Comparison of ENCODE assay signal across 8 cellular contexts in the genomic region with DNA sequence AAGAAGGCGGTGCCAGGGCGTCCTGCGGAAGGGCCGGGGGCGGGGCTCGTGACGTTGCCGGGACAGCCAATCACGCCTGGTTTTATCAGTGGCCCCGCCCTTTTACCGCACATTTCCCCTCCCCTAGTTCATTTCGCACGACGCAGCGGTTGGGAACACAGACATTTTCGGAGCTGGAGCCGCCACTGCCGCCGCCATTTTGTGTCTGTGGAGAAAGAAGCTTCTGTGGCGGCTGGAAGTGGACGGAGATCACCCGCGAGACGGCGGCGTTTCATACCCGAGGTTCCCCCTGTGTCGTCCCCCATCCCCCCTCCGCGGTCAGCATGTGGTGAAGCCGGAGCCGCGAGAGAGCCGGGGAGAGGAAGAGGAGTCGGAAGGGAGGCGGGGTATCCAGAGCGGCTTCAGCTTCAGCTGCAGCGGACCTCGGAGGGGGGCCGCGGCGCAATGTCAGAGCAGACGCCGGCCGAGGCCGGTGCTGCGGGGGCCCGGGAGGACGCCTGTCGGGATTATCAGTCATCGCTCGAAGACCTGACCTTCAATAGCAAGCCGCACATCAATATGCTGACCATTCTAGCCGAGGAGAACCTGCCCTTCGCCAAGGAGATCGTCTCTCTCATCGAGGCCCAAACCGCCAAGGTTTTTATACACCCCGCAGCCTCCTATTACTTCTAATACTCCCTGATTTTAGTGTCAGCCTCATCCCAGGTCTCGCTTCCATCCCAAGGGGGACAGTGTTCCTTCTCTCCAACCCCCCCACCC. TPM values are rescaled to one million over a fixed set of nuclear protein-coding genes. Genes with fewer than 3 reads are reported as not detected.
DNase-seq lines count a peak whose midpoint lies in the region; ATAC-seq, FAIRE-seq and TF ChIP-seq lines count a peak whose summit lies in the region.

Gene PCF11 (plus strand): TSS at position 136 of the 759 bp plus-strand sequence. CDS start 309 bp downstream, at position 445.

- ATAC-seq in HG03064 (IDR thresholded peaks at IDR 0.05; ENCODE audit: low read depth, unreplicated experiment): peak; percentile 4
- ATAC-seq in WTC11: no peak

- H2AFZ ChIP-seq in fibroblast of lung (ENCODE audit: low read length) (peak within 1 kb of the TSS; percentile 79), neural progenitor cell (replicated peaks) (peak within 1 kb of the TSS; percentile 66)

- POLR2A ChIA-PET in activated CD4-positive, alpha-beta T cell treated with anti-CD3 and anti-CD28 coated beads, Interleukin-2, amount 10 ng/mL, durations not matched to agents 7 days and 5 days (lab: Charles Lee): interaction anchor here (0.6 to 1.4 kb wide), 3 partner anchors 85 to 256 kb away, joined by 3 to 5 read pairs (median 3); partner anchors contain the start of genes DDIAS and RAB30
- POLR2A ChIA-PET in WTC11 (lab: Charles Lee): interaction anchor here (0.6 to 3.1 kb wide), 21 partner anchors 9 to 1563 kb away, joined by 3 to 46 read pairs (median 3); partner anchors contain the start of genes ANKRD42, DDIAS, PRCP and RAB30

- CTCF ChIA-PET in activated CD4-positive, alpha-beta T cell treated with anti-CD3 and anti-CD28 coated beads, Interleukin-2, amount 10 ng/mL, durations not matched to agents 7 days and 5 days (lab: Charles Lee): interaction anchor here (0.8 to 1.1 kb wide), 3 partner anchors 15 to 247 kb away, joined by 3 to 4 read pairs (median 3); partner anchors contain the start of gene RAB30
- CTCF ChIA-PET in WTC11 (lab: Charles Lee): interaction anchor here (1.2 to 2.0 kb wide), 6 partner anchors 129 to 290 kb away, joined by 3 to 7 read pairs (median 4); partner anchors contain the start of genes CCDC90B, DDIAS and PRCP

- no peaks in the 10 kb centered on the region for H3K9me3 Mint-ChIP-seq in activated CD4-positive, alpha-beta T cell treated with anti-CD3 and anti-CD28 coated beads, Interleukin-2, amount 10 ng/mL, durations not matched to agents 7 days and 5 days
- H3K9me3 Mint-ChIP-seq in WTC11 (no peaks in the 10 kb centered on the region), neural progenitor cell (no peaks in the 10 kb centered on the region)

- H3K79me2 ChIP-seq in fibroblast of lung (ENCODE audit: control insufficient read depth, insufficient read depth, low read length): peaks cover 52% of the 10 kb centered on the region
- H3K79me2 ChIP-seq in neural progenitor cell (ENCODE audit: low read depth): peaks cover 53% of the 10 kb centered on the region

- H3K9me3 ChIP-seq in fibroblast of lung (ENCODE audit: control insufficient read depth, insufficient read depth, low read depth, low read length) (no peaks in the 10 kb centered on the region), neural progenitor cell (ENCODE audit: low read depth) (no peaks in the 10 kb centered on the region)

- no peaks in the 10 kb centered on the region for H3K27me3 Mint-ChIP-seq in activated CD4-positive, alpha-beta T cell treated with anti-CD3 and anti-CD28 coated beads, Interleukin-2, amount 10 ng/mL, durations not matched to agents 7 days and 5 days
- no peaks in the 10 kb centered on the region for H3K27me3 Mint-ChIP-seq in WTC11 (ENCODE audit: low read depth)
- no peaks in the 10 kb centered on the region for H3K27me3 Mint-ChIP-seq in neural progenitor cell (ENCODE audit: insufficient read depth, low read depth)

- peak within 1 kb of the TSS; percentile 99 for H3K27ac ChIP-seq in fibroblast of lung (ENCODE audit: insufficient read depth, low read length)
- H3K27ac ChIP-seq in neural progenitor cell: peak within 1 kb of the TSS; percentile 98

- H4K20me1 ChIP-seq in fibroblast of lung (ENCODE audit: control insufficient read depth, extremely low read depth, insufficient read depth, low read length): peaks cover 13% of the 10 kb centered on the region
- H4K20me1 ChIP-seq in neural progenitor cell (ENCODE audit: low read depth): peaks cover 50% of the 10 kb centered on the region

- no peak for TF ChIP-seq CTCF in WTC11 (IDR thresholded peaks at IDR 0.05)
- no peak for TF ChIP-seq CTCF in fibroblast of lung (conservative IDR thresholded peaks at IDR 0.05 in 1 of 2, IDR thresholded peaks at IDR 0.05 in 1 of 2; ENCODE audit: low read depth in 1 of 2, low read length in 2 of 2)
- no peak for TF ChIP-seq CTCF in neural progenitor cell (IDR thresholded peaks at IDR 0.05)

- H3F3A ChIP-seq in neural progenitor cell (ENCODE audit: low read depth): peaks cover 25% of the 10 kb centered on the region

- peak within 1 kb of the TSS; percentile 100 for H3K27ac Mint-ChIP-seq in activated CD4-positive, alpha-beta T cell treated with anti-CD3 and anti-CD28 coated beads, Interleukin-2, amount 10 ng/mL, durations not matched to agents 7 days and 5 days
- H3K27ac Mint-ChIP-seq in WTC11 (peak within 1 kb of the TSS; percentile 100), neural progenitor cell (peak within 1 kb of the TSS; percentile 100)

- peaks cover 36% of the 10 kb centered on the region for H3K4me1 Mint-ChIP-seq in activated CD4-positive, alpha-beta T cell treated with anti-CD3 and anti-CD28 coated beads, Interleukin-2, amount 10 ng/mL, durations not matched to agents 7 days and 5 days
- H3K4me1 Mint-ChIP-seq in WTC11: peaks cover 28% of the 10 kb centered on the region
- peaks cover 28% of the 10 kb centered on the region for H3K4me1 Mint-ChIP-seq in neural progenitor cell

- H3K9ac ChIP-seq in fibroblast of lung (ENCODE audit: insufficient read depth, low read length): peak within 1 kb of the TSS; percentile 98
- H3K9ac ChIP-seq in neural progenitor cell: peak within 1 kb of the TSS; percentile 96

- H3K4me3 ChIP-seq in fibroblast of lung (replicated peaks in 1 of 4; ENCODE audit: control extremely low read depth in 1 of 4, insufficient read depth in 1 of 4, low read depth in 3 of 4, low read length in 4 of 4) (peak within 1 kb of the TSS; percentile 97 to 99 (median 98)), neural progenitor cell (peak within 1 kb of the TSS; percentile 91)

- H3K36me3 ChIP-seq in fibroblast of lung (ENCODE audit: control insufficient read depth, insufficient read depth, low read length) (no peaks in the 10 kb centered on the region), neural progenitor cell (peaks cover 7% of the 10 kb centered on the region)

- H3K4me2 ChIP-seq in fibroblast of lung (ENCODE audit: extremely low read depth, insufficient read depth, low read length) (peak within 1 kb of the TSS; percentile 95), neural progenitor cell (peak within 1 kb of the TSS; percentile 95)

- H3K27me3 ChIP-seq in fibroblast of lung (ENCODE audit: control insufficient read depth, insufficient read depth, low read length) (no peaks in the 10 kb centered on the region), neural progenitor cell (no peaks in the 10 kb centered on the region)

- peak within 1 kb of the TSS; percentile 99 for H3K4me3 Mint-ChIP-seq in activated CD4-positive, alpha-beta T cell treated with anti-CD3 and anti-CD28 coated beads, Interleukin-2, amount 10 ng/mL, durations not matched to agents 7 days and 5 days
- H3K4me3 Mint-ChIP-seq in WTC11 (peak within 1 kb of the TSS; percentile 99), neural progenitor cell (peak within 1 kb of the TSS; percentile 99)

- no peak for FAIRE-seq in RCC 7860 (lab: Jason Lieb, UNC)

- H3K4me1 ChIP-seq in fibroblast of lung (ENCODE audit: control insufficient read depth, extremely low read depth, insufficient read depth, low read length): no peaks in the 10 kb centered on the region
- H3K4me1 ChIP-seq in neural progenitor cell: peaks cover 17% of the 10 kb centered on the region

- peaks cover 46% of the 10 kb centered on the region for H3K36me3 Mint-ChIP-seq in activated CD4-positive, alpha-beta T cell treated with anti-CD3 and anti-CD28 coated beads, Interleukin-2, amount 10 ng/mL, durations not matched to agents 7 days and 5 days (ENCODE audit: low read depth)
- H3K36me3 Mint-ChIP-seq in WTC11: peaks cover 26% of the 10 kb centered on the region
- peaks cover 17% of the 10 kb centered on the region for H3K36me3 Mint-ChIP-seq in neural progenitor cell

- no peak for DNase-seq in activated CD4-positive, alpha-beta T cell treated with anti-CD3 and anti-CD28 coated beads, Interleukin-2, amount 10 ng/mL, durations not matched to agents 7 days and 5 days
- DNase-seq in activated CD4-positive, alpha-beta T cell treated with anti-CD3 and anti-CD28 coated beads, Interleukin-2, amount 50 U/mL, for 4 hours: no peak
- DNase-seq in WTC11 (ENCODE audit: low spot score) (peak; percentile 96), fibroblast of lung (ENCODE audit: low read depth in 2 of 2) (no peak), neural progenitor cell (ENCODE audit: low spot score) (no peak), RCC 7860 (ENCODE audit: low spot score) (no peak)
- no peak for DNase-seq in effector CD4-positive, alpha-beta T cell

TF ChIP-seq in WTC11, 78 proteins besides CTCF, POLR2A, EP300 and RAD21 (continues in another document):
- TF ChIP-seq, protein P1, sequence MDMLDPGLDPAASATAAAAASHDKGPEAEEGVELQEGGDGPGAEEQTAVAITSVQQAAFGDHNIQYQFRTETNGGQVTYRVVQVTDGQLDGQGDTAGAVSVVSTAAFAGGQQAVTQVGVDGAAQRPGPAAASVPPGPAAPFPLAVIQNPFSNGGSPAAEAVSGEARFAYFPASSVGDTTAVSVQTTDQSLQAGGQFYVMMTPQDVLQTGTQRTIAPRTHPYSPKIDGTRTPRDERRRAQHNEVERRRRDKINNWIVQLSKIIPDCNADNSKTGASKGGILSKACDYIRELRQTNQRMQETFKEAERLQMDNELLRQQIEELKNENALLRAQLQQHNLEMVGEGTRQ (CRISPR knock-in tag; IDR thresholded peaks at IDR 0.05): peak; percentile 72
- TF ChIP-seq RELA (CRISPR knock-in tag; IDR thresholded peaks at IDR 0.05; ENCODE audit: borderline replicate concordance): no peak
- no peak for TF ChIP-seq ZSCAN18 (CRISPR knock-in tag; IDR thresholded peaks at IDR 0.05)

RNA-seq across cellular contexts. Expression of gene PCF11, which starts in this region (rescaled TPM):
- total RNA-seq in activated CD4-positive, alpha-beta T cell treated with anti-CD3 and anti-CD28 coated beads, Interleukin-2, amount 10 ng/mL, durations not matched to agents 7 days and 5 days: 10 to 100 TPM; 76.7 to 89.3 TPM
- total RNA-seq in WTC11 (2021) (46.1 to 56.2 TPM (median 46.5 TPM) in 3 replicates), fibroblast of lung (36.5 and 44.8 TPM in 2 replicates), neural progenitor cell (ENCODE audit: low replicate concordance) (64.2 and 72.7 TPM in 2 replicates)
- polyA plus RNA-seq in fibroblast of lung: 23.9 and 26.6 TPM in 2 replicates
- polyA plus RNA-seq in fibroblast of lung (2012): 12.5 and 13.7 TPM in 2 replicates
- polyA minus RNA-seq in fibroblast of lung (ENCODE audit: low replicate concordance): 3.4 and 6.8 TPM in 2 replicates
